1 cellular context compared by ENCODE assay signal in genomic region chr17:59641799-59642484, GRCh38.
TF ChIP-seq lines count a peak whose summit lies in the region.

No MANE protein-coding gene starts in this region.

TF ChIP-seq in HepG2, 621 proteins besides CTCF, POLR2A, EP300 and RAD21 (continued from another document):
- TF ChIP-seq BCL3 (CRISPR knock-in tag; IDR thresholded peaks at IDR 0.05) (no peak), ZNF644 (CRISPR knock-in tag; IDR thresholded peaks at IDR 0.05; ENCODE audit: low read depth) (no peak)
- TF ChIP-seq, protein P1, sequence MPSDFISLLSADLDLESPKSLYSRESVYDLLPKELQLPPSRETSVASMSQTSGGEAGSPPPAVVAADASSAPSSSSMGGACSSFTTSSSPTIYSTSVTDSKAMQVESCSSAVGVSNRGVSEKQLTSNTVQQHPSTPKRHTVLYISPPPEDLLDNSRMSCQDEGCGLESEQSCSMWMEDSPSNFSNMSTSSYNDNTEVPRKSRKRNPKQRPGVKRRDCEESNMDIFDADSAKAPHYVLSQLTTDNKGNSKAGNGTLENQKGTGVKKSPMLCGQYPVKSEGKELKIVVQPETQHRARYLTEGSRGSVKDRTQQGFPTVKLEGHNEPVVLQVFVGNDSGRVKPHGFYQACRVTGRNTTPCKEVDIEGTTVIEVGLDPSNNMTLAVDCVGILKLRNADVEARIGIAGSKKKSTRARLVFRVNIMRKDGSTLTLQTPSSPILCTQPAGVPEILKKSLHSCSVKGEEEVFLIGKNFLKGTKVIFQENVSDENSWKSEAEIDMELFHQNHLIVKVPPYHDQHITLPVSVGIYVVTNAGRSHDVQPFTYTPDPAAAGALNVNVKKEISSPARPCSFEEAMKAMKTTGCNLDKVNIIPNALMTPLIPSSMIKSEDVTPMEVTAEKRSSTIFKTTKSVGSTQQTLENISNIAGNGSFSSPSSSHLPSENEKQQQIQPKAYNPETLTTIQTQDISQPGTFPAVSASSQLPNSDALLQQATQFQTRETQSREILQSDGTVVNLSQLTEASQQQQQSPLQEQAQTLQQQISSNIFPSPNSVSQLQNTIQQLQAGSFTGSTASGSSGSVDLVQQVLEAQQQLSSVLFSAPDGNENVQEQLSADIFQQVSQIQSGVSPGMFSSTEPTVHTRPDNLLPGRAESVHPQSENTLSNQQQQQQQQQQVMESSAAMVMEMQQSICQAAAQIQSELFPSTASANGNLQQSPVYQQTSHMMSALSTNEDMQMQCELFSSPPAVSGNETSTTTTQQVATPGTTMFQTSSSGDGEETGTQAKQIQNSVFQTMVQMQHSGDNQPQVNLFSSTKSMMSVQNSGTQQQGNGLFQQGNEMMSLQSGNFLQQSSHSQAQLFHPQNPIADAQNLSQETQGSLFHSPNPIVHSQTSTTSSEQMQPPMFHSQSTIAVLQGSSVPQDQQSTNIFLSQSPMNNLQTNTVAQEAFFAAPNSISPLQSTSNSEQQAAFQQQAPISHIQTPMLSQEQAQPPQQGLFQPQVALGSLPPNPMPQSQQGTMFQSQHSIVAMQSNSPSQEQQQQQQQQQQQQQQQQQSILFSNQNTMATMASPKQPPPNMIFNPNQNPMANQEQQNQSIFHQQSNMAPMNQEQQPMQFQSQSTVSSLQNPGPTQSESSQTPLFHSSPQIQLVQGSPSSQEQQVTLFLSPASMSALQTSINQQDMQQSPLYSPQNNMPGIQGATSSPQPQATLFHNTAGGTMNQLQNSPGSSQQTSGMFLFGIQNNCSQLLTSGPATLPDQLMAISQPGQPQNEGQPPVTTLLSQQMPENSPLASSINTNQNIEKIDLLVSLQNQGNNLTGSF (CRISPR knock-in tag; IDR thresholded peaks at IDR 0.05): no peak
- TF ChIP-seq, protein P2, sequence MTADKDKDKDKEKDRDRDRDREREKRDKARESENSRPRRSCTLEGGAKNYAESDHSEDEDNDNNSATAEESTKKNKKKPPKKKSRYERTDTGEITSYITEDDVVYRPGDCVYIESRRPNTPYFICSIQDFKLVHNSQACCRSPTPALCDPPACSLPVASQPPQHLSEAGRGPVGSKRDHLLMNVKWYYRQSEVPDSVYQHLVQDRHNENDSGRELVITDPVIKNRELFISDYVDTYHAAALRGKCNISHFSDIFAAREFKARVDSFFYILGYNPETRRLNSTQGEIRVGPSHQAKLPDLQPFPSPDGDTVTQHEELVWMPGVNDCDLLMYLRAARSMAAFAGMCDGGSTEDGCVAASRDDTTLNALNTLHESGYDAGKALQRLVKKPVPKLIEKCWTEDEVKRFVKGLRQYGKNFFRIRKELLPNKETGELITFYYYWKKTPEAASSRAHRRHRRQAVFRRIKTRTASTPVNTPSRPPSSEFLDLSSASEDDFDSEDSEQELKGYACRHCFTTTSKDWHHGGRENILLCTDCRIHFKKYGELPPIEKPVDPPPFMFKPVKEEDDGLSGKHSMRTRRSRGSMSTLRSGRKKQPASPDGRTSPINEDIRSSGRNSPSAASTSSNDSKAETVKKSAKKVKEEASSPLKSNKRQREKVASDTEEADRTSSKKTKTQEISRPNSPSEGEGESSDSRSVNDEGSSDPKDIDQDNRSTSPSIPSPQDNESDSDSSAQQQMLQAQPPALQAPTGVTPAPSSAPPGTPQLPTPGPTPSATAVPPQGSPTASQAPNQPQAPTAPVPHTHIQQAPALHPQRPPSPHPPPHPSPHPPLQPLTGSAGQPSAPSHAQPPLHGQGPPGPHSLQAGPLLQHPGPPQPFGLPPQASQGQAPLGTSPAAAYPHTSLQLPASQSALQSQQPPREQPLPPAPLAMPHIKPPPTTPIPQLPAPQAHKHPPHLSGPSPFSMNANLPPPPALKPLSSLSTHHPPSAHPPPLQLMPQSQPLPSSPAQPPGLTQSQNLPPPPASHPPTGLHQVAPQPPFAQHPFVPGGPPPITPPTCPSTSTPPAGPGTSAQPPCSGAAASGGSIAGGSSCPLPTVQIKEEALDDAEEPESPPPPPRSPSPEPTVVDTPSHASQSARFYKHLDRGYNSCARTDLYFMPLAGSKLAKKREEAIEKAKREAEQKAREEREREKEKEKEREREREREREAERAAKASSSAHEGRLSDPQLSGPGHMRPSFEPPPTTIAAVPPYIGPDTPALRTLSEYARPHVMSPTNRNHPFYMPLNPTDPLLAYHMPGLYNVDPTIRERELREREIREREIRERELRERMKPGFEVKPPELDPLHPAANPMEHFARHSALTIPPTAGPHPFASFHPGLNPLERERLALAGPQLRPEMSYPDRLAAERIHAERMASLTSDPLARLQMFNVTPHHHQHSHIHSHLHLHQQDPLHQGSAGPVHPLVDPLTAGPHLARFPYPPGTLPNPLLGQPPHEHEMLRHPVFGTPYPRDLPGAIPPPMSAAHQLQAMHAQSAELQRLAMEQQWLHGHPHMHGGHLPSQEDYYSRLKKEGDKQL (CRISPR knock-in tag; IDR thresholded peaks at IDR 0.05; ENCODE audit: low read depth): no peak
TF ChIP-seq in HepG2: peak in this region for 0.
